In genomic region chr13:60329221-60329983, GRCh38 we compare ENCODE assay signal across 8 cellular contexts.
DNase-seq lines count a peak whose midpoint lies in the region; ATAC-seq and TF ChIP-seq lines count a peak whose summit lies in the region.

No MANE protein-coding gene starts in this region.

- no peaks in the 10 kb centered on the region for H3K36me3 Mint-ChIP-seq in activated naive CD8-positive, alpha-beta T cell treated with anti-CD3 and anti-CD28 coated beads, Interleukin-2, amount 50 U/mL, for 24 hours (ENCODE audit: low read depth)
- no peaks in the 10 kb centered on the region for H3K36me3 Mint-ChIP-seq in activated naive CD8-positive, alpha-beta T cell treated with anti-CD3 and anti-CD28 coated beads for 36 hours
- no peaks in the 10 kb centered on the region for H3K36me3 Mint-ChIP-seq in T-helper 2 cell treated with Interferon-gamma antibody and Interleukin-4, amounts not matched to agents 5 μg/mL and 100 μg/mL, for 36 hours (ENCODE audit: low read depth)

- TF ChIP-seq CTCF in HCT116 (IDR thresholded peaks at IDR 0.05 in 2 of 3, conservative IDR thresholded peaks at IDR 0.05 in 1 of 3; ENCODE audit: borderline replicate concordance in 1 of 3, insufficient read depth in 1 of 3, low read depth in 2 of 3, low read length in 2 of 3): peak; percentile 20 to 57 (median 39); a peak in 4 of 6 replicates

- DNase-seq in activated naive CD8-positive, alpha-beta T cell treated with anti-CD3 and anti-CD28 coated beads, Interleukin-2, amount 50 U/mL, for 24 hours: peak; percentile 9
- no peak for DNase-seq in activated naive CD8-positive, alpha-beta T cell treated with anti-CD3 and anti-CD28 coated beads for 36 hours
- DNase-seq in HCT116 (ENCODE audit: low read depth, low spot score) (peak; percentile 18), NCI-H1048 (lab: John Stamatoyannopoulos, UW) (peak; percentile 1), hepatic stellate cell (ENCODE audit: low spot score) (peak; percentile 7), ureter (ENCODE audit: low spot score) (no peak)
- no peak for DNase-seq in T-helper 2 cell treated with Interferon-gamma antibody and Interleukin-4, amounts not matched to agents 5 μg/mL and 100 μg/mL, for 36 hours (ENCODE audit: low spot score)

- no peak overlapping the region for H3K9ac ChIP-seq in HCT116 (ENCODE audit: low read length)

- ATAC-seq in activated naive CD8-positive, alpha-beta T cell treated with anti-CD3 and anti-CD28 coated beads, Interleukin-2, amount 50 U/mL, for 24 hours: peak; percentile 54
- ATAC-seq in HCT116 (peak; percentile 86), SK-N-SH treated with all-trans-retinoic acid at 6 μM for 48 hours (peak; percentile 99)

- TF ChIP-seq RAD21 in HCT116 (IDR thresholded peaks at IDR 0.05; ENCODE audit: low read depth): peak; percentile 60

- H3K9me2 ChIP-seq in HCT116 (ENCODE audit: insufficient read depth): no peaks in the 10 kb centered on the region

- no peaks in the 10 kb centered on the region for H3K4me1 ChIP-seq in HCT116 (ENCODE audit: control insufficient read depth in 1 of 2, insufficient read depth in 2 of 2, low read length in 2 of 2)

- intact Hi-C loops in HCT116 (cut with micrococcal nuclease): loop anchor here (2.0 to 10.0 kb wide), 2 partner anchors 425 to 649 kb away; no protein-coding TSS in a partner anchor

- no peaks in the 10 kb centered on the region for H3K36me3 ChIP-seq in HCT116 (ENCODE audit: control insufficient read depth in 1 of 2, insufficient read depth in 2 of 2, low read length in 2 of 2)

- no peaks in the 10 kb centered on the region for H3K9me3 Mint-ChIP-seq in activated naive CD8-positive, alpha-beta T cell treated with anti-CD3 and anti-CD28 coated beads, Interleukin-2, amount 50 U/mL, for 24 hours
- peaks cover 3% of the 10 kb centered on the region for H3K9me3 Mint-ChIP-seq in activated naive CD8-positive, alpha-beta T cell treated with anti-CD3 and anti-CD28 coated beads for 36 hours
- no peaks in the 10 kb centered on the region for H3K9me3 Mint-ChIP-seq in T-helper 2 cell treated with Interferon-gamma antibody and Interleukin-4, amounts not matched to agents 5 μg/mL and 100 μg/mL, for 36 hours

- BruUV-seq in HCT116 (replicated peaks; lab: Mats Ljungman, UMichigan): no TSS peak

- CTCF ChIA-PET in HCT116 (lab: Charles Lee): interaction anchor here (0.6 to 2.1 kb wide), 6 partner anchors 8 to 648 kb away, joined by 3 to 11 read pairs (median 3); no protein-coding TSS in a partner anchor

- peaks cover 9% of the 10 kb centered on the region; the same call in 1 of the 2 replicates for H3K27me3 ChIP-seq in HCT116 (ENCODE audit: insufficient read depth, low read length)

- POLR2A ChIA-PET in HCT116 (lab: Charles Lee): no interaction called here

- H3K79me2 ChIP-seq in HCT116 (ENCODE audit: insufficient read depth, low read length): no peaks in the 10 kb centered on the region

- H4K20me1 ChIP-seq in HCT116 (ENCODE audit: insufficient read depth): no peaks in the 10 kb centered on the region

- no peaks in the 10 kb centered on the region for H3K9me3 ChIP-seq in HCT116 (ENCODE audit: control insufficient read depth in 1 of 2, insufficient read depth in 1 of 2, low read depth in 1 of 2, low read length in 2 of 2)

- no peak for TF ChIP-seq POLR2A in HCT116 (IDR thresholded peaks at IDR 0.05; ENCODE audit: borderline replicate concordance, extremely low read depth, insufficient read depth, insufficient read length)

- H3K27ac Mint-ChIP-seq in activated naive CD8-positive, alpha-beta T cell treated with anti-CD3 and anti-CD28 coated beads, Interleukin-2, amount 50 U/mL, for 24 hours: no peak overlapping the region
- no peak overlapping the region for H3K27ac Mint-ChIP-seq in activated naive CD8-positive, alpha-beta T cell treated with anti-CD3 and anti-CD28 coated beads for 36 hours
- no peak overlapping the region for H3K27ac Mint-ChIP-seq in T-helper 2 cell treated with Interferon-gamma antibody and Interleukin-4, amounts not matched to agents 5 μg/mL and 100 μg/mL, for 36 hours

- H2AFZ ChIP-seq in HCT116 (ENCODE audit: low read depth, low read length, poor library complexity, severe bottlenecking): no peak overlapping the region

- H3K27me3 Mint-ChIP-seq in activated naive CD8-positive, alpha-beta T cell treated with anti-CD3 and anti-CD28 coated beads, Interleukin-2, amount 50 U/mL, for 24 hours: no peaks in the 10 kb centered on the region
- H3K27me3 Mint-ChIP-seq in activated naive CD8-positive, alpha-beta T cell treated with anti-CD3 and anti-CD28 coated beads for 36 hours: peaks cover 7% of the 10 kb centered on the region
- H3K27me3 Mint-ChIP-seq in T-helper 2 cell treated with Interferon-gamma antibody and Interleukin-4, amounts not matched to agents 5 μg/mL and 100 μg/mL, for 36 hours (ENCODE audit: low read depth): peaks cover 28% of the 10 kb centered on the region

- H3K4me3 ChIP-seq in HCT116 (replicated peaks in 1 of 2; ENCODE audit: low read depth in 1 of 2, low read length in 2 of 2): no peak overlapping the region

- no peak overlapping the region for H3K4me2 ChIP-seq in HCT116 (ENCODE audit: low read length)

- RAD21 ChIA-PET in HCT116 (lab: Charles Lee; ENCODE audit: low non-redundant PET in 1 of 2, low total read pairs in 2 of 2, uncharacterized antibody in 2 of 2, unreplicated experiment in 2 of 2): interaction anchor here in 1 of 2 experiments (0.6 kb wide), 1 partner anchor 117 kb away, joined by 3 read pairs; no protein-coding TSS in a partner anchor

- H3K27ac ChIP-seq in HCT116 (ENCODE audit: low read depth, low read length): no peak overlapping the region

- H3K4me1 Mint-ChIP-seq in activated naive CD8-positive, alpha-beta T cell treated with anti-CD3 and anti-CD28 coated beads, Interleukin-2, amount 50 U/mL, for 24 hours: no peaks in the 10 kb centered on the region
- H3K4me1 Mint-ChIP-seq in activated naive CD8-positive, alpha-beta T cell treated with anti-CD3 and anti-CD28 coated beads for 36 hours: no peaks in the 10 kb centered on the region
- H3K4me1 Mint-ChIP-seq in T-helper 2 cell treated with Interferon-gamma antibody and Interleukin-4, amounts not matched to agents 5 μg/mL and 100 μg/mL, for 36 hours (ENCODE audit: low read depth): no peaks in the 10 kb centered on the region

- H3K4me3 Mint-ChIP-seq in activated naive CD8-positive, alpha-beta T cell treated with anti-CD3 and anti-CD28 coated beads, Interleukin-2, amount 50 U/mL, for 24 hours: no peak overlapping the region
- H3K4me3 Mint-ChIP-seq in activated naive CD8-positive, alpha-beta T cell treated with anti-CD3 and anti-CD28 coated beads for 36 hours: no peak overlapping the region
- no peak overlapping the region for H3K4me3 Mint-ChIP-seq in T-helper 2 cell treated with Interferon-gamma antibody and Interleukin-4, amounts not matched to agents 5 μg/mL and 100 μg/mL, for 36 hours

TF ChIP-seq in HCT116, 20 proteins besides CTCF, POLR2A, EP300 and RAD21 (continues in another document):
- TF ChIP-seq CBX3 (IDR thresholded peaks at IDR 0.05; ENCODE audit: low read depth) (no peak), YY1 (IDR thresholded peaks at IDR 0.05; ENCODE audit: extremely low read depth, insufficient replicate concordance, low read depth, low read length) (no peak), MAX (IDR thresholded peaks at IDR 0.05) (no peak), POLR2AphosphoS5 (IDR thresholded peaks at IDR 0.05; ENCODE audit: low read depth, low read length) (no peak), FOSL1 (IDR thresholded peaks at IDR 0.05; ENCODE audit: low read depth) (no peak), SP1 (IDR thresholded peaks at IDR 0.05; ENCODE audit: low read depth) (no peak), EZH2 (IDR thresholded peaks at IDR 0.05) (no peak), ZFX (IDR thresholded peaks at IDR 0.05) (no peak)

TF ChIP-seq in SK-N-SH treated with all-trans-retinoic acid at 6 μM for 48 hours, 23 proteins besides CTCF, POLR2A, EP300 and RAD21 (continues in another document):
- TF ChIP-seq ISL1 (CRISPR knock-in tag; IDR thresholded peaks at IDR 0.05): peak; percentile 97
- TF ChIP-seq RARB (CRISPR knock-in tag; IDR thresholded peaks at IDR 0.05): no peak
- no peak for TF ChIP-seq CSDC2 (CRISPR knock-in tag; IDR thresholded peaks at IDR 0.05)
- no peak for TF ChIP-seq ZFP3 (CRISPR knock-in tag; IDR thresholded peaks at IDR 0.05)
- TF ChIP-seq GLIS3 (CRISPR knock-in tag; IDR thresholded peaks at IDR 0.05): no peak
- TF ChIP-seq ZC3H10 (CRISPR knock-in tag; IDR thresholded peaks at IDR 0.05): no peak
- TF ChIP-seq ZNF70 (CRISPR knock-in tag; IDR thresholded peaks at IDR 0.05): no peak
- 0 out of 2 replicates have a peak, but pooled peaks have one; percentile 21 for TF ChIP-seq ESRRG (CRISPR knock-in tag; IDR thresholded peaks at IDR 0.05)
- no peak for TF ChIP-seq ZNF565 (CRISPR knock-in tag; conservative IDR thresholded peaks at IDR 0.05; ENCODE audit: low read depth)
- no peak for TF ChIP-seq ARNTL (CRISPR knock-in tag; IDR thresholded peaks at IDR 0.05; ENCODE audit: borderline replicate concordance, low read depth)
- TF ChIP-seq, protein P1, sequence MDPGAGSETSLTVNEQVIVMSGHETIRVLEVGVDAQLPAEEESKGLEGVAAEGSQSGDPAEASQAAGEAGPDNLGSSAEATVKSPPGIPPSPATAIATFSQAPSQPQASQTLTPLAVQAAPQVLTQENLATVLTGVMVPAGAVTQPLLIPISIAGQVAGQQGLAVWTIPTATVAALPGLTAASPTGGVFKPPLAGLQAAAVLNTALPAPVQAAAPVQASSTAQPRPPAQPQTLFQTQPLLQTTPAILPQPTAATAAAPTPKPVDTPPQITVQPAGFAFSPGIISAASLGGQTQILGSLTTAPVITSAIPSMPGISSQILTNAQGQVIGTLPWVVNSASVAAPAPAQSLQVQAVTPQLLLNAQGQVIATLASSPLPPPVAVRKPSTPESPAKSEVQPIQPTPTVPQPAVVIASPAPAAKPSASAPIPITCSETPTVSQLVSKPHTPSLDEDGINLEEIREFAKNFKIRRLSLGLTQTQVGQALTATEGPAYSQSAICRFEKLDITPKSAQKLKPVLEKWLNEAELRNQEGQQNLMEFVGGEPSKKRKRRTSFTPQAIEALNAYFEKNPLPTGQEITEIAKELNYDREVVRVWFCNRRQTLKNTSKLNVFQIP (CRISPR knock-in tag; IDR thresholded peaks at IDR 0.05; ENCODE audit: borderline replicate concordance, low read depth): peak; percentile 29; the same call in 1 of the 2 replicates
- TF ChIP-seq SNAI2 (CRISPR knock-in tag; IDR thresholded peaks at IDR 0.05): no peak

Comparison
In these comparisons a context has a peak if more than half of its experiments do, and no peak if none do; other contexts are left out.
1. DNase-seq: peak in activated naive CD8-positive, alpha-beta T cell treated with anti-CD3 and anti-CD28 coated beads, Interleukin-2, amount 50 U/mL, for 24 hours (single experiment), HCT116 (single experiment), NCI-H1048 (single experiment) and hepatic stellate cell (single experiment); none in activated naive CD8-positive, alpha-beta T cell treated with anti-CD3 and anti-CD28 coated beads for 36 hours (single experiment), ureter (single experiment) and T-helper 2 cell treated with Interferon-gamma antibody and Interleukin-4, amounts not matched to agents 5 μg/mL and 100 μg/mL, for 36 hours (single experiment).
2. Peak in every context shown above with its lines, with median percentiles within 50 percentile points of each other: ATAC-seq.